2 cellular contexts compared by ENCODE assay signal in genomic region chr16:1780677-1781072, GRCh38.
TF ChIP-seq lines count a peak whose summit lies in the region.

No MANE protein-coding gene starts in this region.

TF ChIP-seq in IMR-90, 13 proteins besides CTCF, POLR2A, EP300 and RAD21:
- TF ChIP-seq ELK1 (IDR thresholded peaks at IDR 0.05; ENCODE audit: borderline replicate concordance, low read depth, low read length): no peak
- no peak for TF ChIP-seq CEBPB (IDR thresholded peaks at IDR 0.05; ENCODE audit: low read depth, low read length)
- TF ChIP-seq FOS (IDR thresholded peaks at IDR 0.05; ENCODE audit: low read depth, low read length): no peak
- TF ChIP-seq USF2 (IDR thresholded peaks at IDR 0.05; ENCODE audit: low read depth, low read length): no peak

TF ChIP-seq in K562, 482 proteins besides CTCF, POLR2A, EP300 and RAD21:
- TF ChIP-seq ZNF79 (CRISPR knock-in tag; IDR thresholded peaks at IDR 0.05; ENCODE audit: low read depth): no peak
- no peak for TF ChIP-seq PTTG1 (tag; IDR thresholded peaks at IDR 0.05; ENCODE audit: low read depth)
- no peak for TF ChIP-seq SMAD2 (IDR thresholded peaks at IDR 0.05; ENCODE audit: low read depth, low read length)
- no peak for TF ChIP-seq NUFIP1 (IDR thresholded peaks at IDR 0.05; ENCODE audit: partially characterized antibody)
- TF ChIP-seq SRSF7 (optimal IDR thresholded peaks at IDR 0.05; ENCODE audit: low read depth, low read length): no peak
- TF ChIP-seq ZNF23 (CRISPR knock-in tag; IDR thresholded peaks at IDR 0.05): no peak
- TF ChIP-seq CBFA2T3 (IDR thresholded peaks at IDR 0.05): no peak
- TF ChIP-seq NR2C2 (CRISPR knock-in tag; IDR thresholded peaks at IDR 0.05): no peak
- TF ChIP-seq NR2C2 (tag; IDR thresholded peaks at IDR 0.05): no peak
